14 cellular contexts compared by ENCODE assay signal in the genomic region with DNA sequence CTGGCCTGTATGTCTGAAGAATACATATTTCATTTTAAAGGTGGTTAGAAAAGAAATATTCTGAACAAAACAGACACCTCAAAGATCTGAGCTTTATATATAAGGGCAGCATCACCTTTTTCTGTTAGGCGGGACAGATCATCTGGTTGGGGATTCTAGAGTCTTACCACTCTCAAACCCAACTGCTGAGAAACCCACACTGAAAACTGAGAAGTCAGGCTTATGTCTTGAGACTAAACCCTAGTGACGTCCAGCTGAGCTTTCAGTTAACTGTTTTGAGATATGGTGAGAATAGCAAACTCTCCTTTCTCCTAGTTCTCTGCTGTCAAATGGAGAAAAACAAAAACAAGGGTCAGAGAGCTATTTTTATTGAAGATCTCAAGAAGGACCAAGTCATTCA.
DNase-seq lines count a peak whose midpoint lies in the region; ATAC-seq and TF ChIP-seq lines count a peak whose summit lies in the region.
"Had no signal": no experiment of that assay in that cellular context is flagged by ENCODE, and none has a peak within 500 bp of the region (broad histone marks: within the 10 kb centered on the region; RNA-seq: fewer than 3 reads in every experiment).

No MANE protein-coding gene starts in this region.

- ATAC-seq in GM19351 (IDR thresholded peaks at IDR 0.05; ENCODE audit: unreplicated experiment) (peak; percentile 66), GM18505 (IDR thresholded peaks at IDR 0.05; ENCODE audit: unreplicated experiment) (no peak)
- ATAC-seq: sciatic nerve had no signal

- no peak overlapping the region for H3K9ac ChIP-seq in MM.1S (ENCODE audit: low read length)
- H3K9ac ChIP-seq: BLaER1 treated with 17β-estradiol and CSF1 and Interleukin-3, amounts not matched to agents 10 nM and 100 nM had no signal

- TF ChIP-seq CTCF in GM10266 (IDR thresholded peaks at IDR 0.05; ENCODE audit: control insufficient read depth, insufficient read depth, low read depth, missing control alignments) (no peak), MM.1S (IDR thresholded peaks at IDR 0.05; ENCODE audit: low read length) (no peak)

- no peak overlapping the region for H3K4me3 ChIP-seq in MM.1S (ENCODE audit: low read length)
- H3K4me3 ChIP-seq in effector memory CD4-positive, alpha-beta T cell (ENCODE audit: insufficient read depth, low read depth, low read length, poor library complexity, severe bottlenecking), result no peak overlapping the region
- H3K4me3 ChIP-seq in SJCRH30, result no peak overlapping the region
- H3K4me3 ChIP-seq: BLaER1 treated with 17β-estradiol and CSF1 and Interleukin-3, amounts not matched to agents 10 nM and 100 nM had no signal

- H2AFZ ChIP-seq in MM.1S (ENCODE audit: low read length), result no peak overlapping the region

- H4K20me1 ChIP-seq in MM.1S (ENCODE audit: insufficient read depth, low read length), result no peaks in the 10 kb centered on the region
- H4K20me1 ChIP-seq: BLaER1 treated with 17β-estradiol and CSF1 and Interleukin-3, amounts not matched to agents 10 nM and 100 nM had no signal

- DNase-seq in GM10266 (ENCODE audit: extremely low spot score) (peak; percentile 35), MM.1S (peak; percentile 16), SJCRH30 (no peak), NCI-H69 (lab: John Stamatoyannopoulos, UW) (no peak)
- DNase-seq in effector memory CD4-positive, alpha-beta T cell, result no peak
- DNase-seq: dermis blood vessel endothelial cell; NCI-H187; NCI-H526; stimulated activated naive CD4-positive, alpha-beta T cell treated with Interleukin-2 at 50 U/mL for 16 hours; T-helper 9 cell had no signal

- H3K79me2 ChIP-seq in MM.1S (ENCODE audit: low read length), result no peaks in the 10 kb centered on the region

- no peaks in the 10 kb centered on the region for H3K9me3 ChIP-seq in MM.1S (replicated peaks; ENCODE audit: insufficient read depth, low read length)
- no peaks in the 10 kb centered on the region for H3K9me3 ChIP-seq in effector memory CD4-positive, alpha-beta T cell (ENCODE audit: control insufficient read depth, low read length)
- no peaks in the 10 kb centered on the region for H3K9me3 ChIP-seq in SJCRH30 (replicated peaks)

- TF ChIP-seq POLR2A in GM18505 (IDR thresholded peaks at IDR 0.05; ENCODE audit: borderline replicate concordance, extremely low read depth, insufficient read depth, insufficient read length), result no peak

- no peak overlapping the region for H3K4me2 ChIP-seq in MM.1S (ENCODE audit: low read depth, low read length)

- H3K27ac ChIP-seq in MM.1S (ENCODE audit: low read length) (peak overlapping the region; percentile 20; the same call in 1 of the 2 replicates), SJCRH30 (no peak overlapping the region)
- H3K27ac ChIP-seq in effector memory CD4-positive, alpha-beta T cell (ENCODE audit: insufficient read depth, low read length, poor library complexity, severe bottlenecking), result peak overlapping the region; percentile 65
- H3K27ac ChIP-seq: BLaER1 treated with 17β-estradiol and CSF1 and Interleukin-3, amounts not matched to agents 10 nM and 100 nM had no signal

- H3F3A ChIP-seq in MM.1S (ENCODE audit: insufficient read depth, low read length), result no peaks in the 10 kb centered on the region

- peaks cover 17% of the 10 kb centered on the region; the same call in 1 of the 2 replicates for H3K4me1 ChIP-seq in MM.1S (ENCODE audit: low read length)
- H3K4me1 ChIP-seq in effector memory CD4-positive, alpha-beta T cell (ENCODE audit: control insufficient read depth, insufficient read depth, low read length, poor library complexity, severe bottlenecking), result peaks cover 61% of the 10 kb centered on the region
- peaks cover 12% of the 10 kb centered on the region for H3K4me1 ChIP-seq in SJCRH30

- H3K36me3 ChIP-seq in MM.1S (replicated peaks; ENCODE audit: insufficient read depth, low read length) (no peaks in the 10 kb centered on the region), SJCRH30 (no peaks in the 10 kb centered on the region)
- H3K36me3 ChIP-seq in effector memory CD4-positive, alpha-beta T cell (ENCODE audit: control insufficient read depth, insufficient read depth, low read length), result no peaks in the 10 kb centered on the region
- H3K36me3 ChIP-seq: BLaER1 treated with 17β-estradiol and CSF1 and Interleukin-3, amounts not matched to agents 10 nM and 100 nM had no signal

- no peaks in the 10 kb centered on the region for H3K9me2 ChIP-seq in MM.1S (replicated peaks; ENCODE audit: insufficient read depth, low read length)

- H3K27me3 ChIP-seq in MM.1S (replicated peaks; ENCODE audit: insufficient read depth, low read length) (no peaks in the 10 kb centered on the region), SJCRH30 (no peaks in the 10 kb centered on the region)
- no peaks in the 10 kb centered on the region for H3K27me3 ChIP-seq in effector memory CD4-positive, alpha-beta T cell (replicated peaks; ENCODE audit: control insufficient read depth, insufficient read depth, low read length, poor library complexity, severe bottlenecking)
- H3K27me3 ChIP-seq: BLaER1 treated with 17β-estradiol and CSF1 and Interleukin-3, amounts not matched to agents 10 nM and 100 nM had no signal

Comparison
In these comparisons a context has a peak if more than half of its experiments do, and no peak if none do; other contexts are left out.
1. DNase-seq: peak in GM10266 (single experiment) and MM.1S (single experiment); none in effector memory CD4-positive, alpha-beta T cell (0 of 3), SJCRH30 (0 of 2) and NCI-H69 (single experiment).